Comparison of ENCODE assay signal across 8 cellular contexts in genomic region chr15:52783929-52784798, GRCh38. TPM values are rescaled to one million over a fixed set of nuclear protein-coding genes. Genes with fewer than 3 reads are reported as not detected.
DNase-seq lines count a peak whose midpoint lies in the region; ATAC-seq and TF ChIP-seq lines count a peak whose summit lies in the region.

No MANE protein-coding gene starts in this region.

- peaks cover 22% of the 10 kb centered on the region for H3K4me1 ChIP-seq in CD4-positive, alpha-beta memory T cell (ENCODE audit: insufficient read depth, low read length)
- H3K4me1 ChIP-seq in body of pancreas, result peaks cover 56% of the 10 kb centered on the region
- H3K4me1 ChIP-seq in mesodermal cell (ENCODE audit: control insufficient read depth, insufficient read depth, low read length, poor library complexity, severe bottlenecking), result peaks cover 11% of the 10 kb centered on the region

- H3K27ac ChIP-seq in CD4-positive, alpha-beta memory T cell (ENCODE audit: low read depth, low read length), result no peak overlapping the region
- H3K27ac ChIP-seq in body of pancreas (peak overlapping the region; percentile 86 to 96 (median 92)), mesodermal cell (ENCODE audit: low read depth, low read length, severe bottlenecking) (no peak overlapping the region)

- no peak overlapping the region for H3K4me3 ChIP-seq in CD4-positive, alpha-beta memory T cell (ENCODE audit: low read length in 2 of 2)
- peak overlapping the region in 1 of 2 donors; percentile 13 for H3K4me3 ChIP-seq in body of pancreas
- H3K4me3 ChIP-seq in mesodermal cell (ENCODE audit: extremely low read depth, insufficient read depth, low read length, poor library complexity, severe bottlenecking), result peak overlapping the region; percentile 8

- peak; percentile 64 to 83 (median 76) for TF ChIP-seq CTCF in body of pancreas (IDR thresholded peaks at IDR 0.05)

- no peak for DNase-seq in CD4-positive, alpha-beta memory T cell
- DNase-seq in KBM-7, result peak; percentile 49
- peak; percentile 64 to 77 (median 68) for DNase-seq in body of pancreas
- DNase-seq in kidney glomerular epithelial cell (lab: John Stamatoyannopoulos, UW), result no peak
- DNase-seq in KG1 (lab: John Stamatoyannopoulos, UW), result no peak

- no peaks in the 10 kb centered on the region for H3K36me3 ChIP-seq in CD4-positive, alpha-beta memory T cell (ENCODE audit: insufficient read depth, low read length)
- H3K36me3 ChIP-seq in body of pancreas (replicated peaks in 1 of 2; ENCODE audit: insufficient read depth in 1 of 2, low read depth in 2 of 2) (no peaks in the 10 kb centered on the region), mesodermal cell (ENCODE audit: control insufficient read depth, insufficient read depth, low read length) (no peaks in the 10 kb centered on the region)

- peaks cover 0 to 10% (median 0%) of the 10 kb centered on the region in 8 donors for H3K9me3 Mint-ChIP-seq in CD4-positive, alpha-beta memory T cell

- H3K4me3 Mint-ChIP-seq in CD4-positive, alpha-beta memory T cell, result peak overlapping the region in 7 of 8 donors; percentile 22 to 52 (median 41)

- CTCF ChIA-PET in CD4-positive, alpha-beta memory T cell (lab: Charles Lee; ENCODE audit: partially characterized antibody), result interaction anchor here (0.7 to 1.0 kb wide), 3 partner anchors 9 to 36 kb away, joined by 3 to 4 read pairs (median 3); no protein-coding TSS in a partner anchor

- TF ChIP-seq POLR2A in body of pancreas (IDR thresholded peaks at IDR 0.05), result no peak

- POLR2A ChIA-PET in CD4-positive, alpha-beta memory T cell (lab: Charles Lee; ENCODE audit: partially characterized antibody), result no interaction called here

- ATAC-seq in body of pancreas (peak; percentile 19), HG02642 (IDR thresholded peaks at IDR 0.05; ENCODE audit: poor library complexity, unreplicated experiment) (no peak), GM18519 (IDR thresholded peaks at IDR 0.05; ENCODE audit: low FRiP score, unreplicated experiment) (no peak)

- intact Hi-C loops in CD4-positive, alpha-beta memory T cell (cut with micrococcal nuclease), result loop anchor here (5.0 kb wide), 1 partner anchor 413 kb away; no protein-coding TSS in a partner anchor
- intact Hi-C loops in body of pancreas (cut with DNase I), result loop anchor here (5.0 kb wide), 1 partner anchor 413 kb away; no protein-coding TSS in a partner anchor

- peaks cover 9 to 60% (median 37%) of the 10 kb centered on the region in 4 donors for H3K4me1 Mint-ChIP-seq in CD4-positive, alpha-beta memory T cell

- H3K27ac Mint-ChIP-seq in CD4-positive, alpha-beta memory T cell, result peak overlapping the region in 1 of 7 donors; percentile 52

- H3K36me3 Mint-ChIP-seq in CD4-positive, alpha-beta memory T cell, result no peaks in the 10 kb centered on the region

- H3K9me3 ChIP-seq in CD4-positive, alpha-beta memory T cell (ENCODE audit: control insufficient read depth in 1 of 2, low read length in 2 of 2), result no peaks in the 10 kb centered on the region
- H3K9me3 ChIP-seq in body of pancreas (no peaks in the 10 kb centered on the region), mesodermal cell (ENCODE audit: control insufficient read depth, low read length) (no peaks in the 10 kb centered on the region)

- 0 to 1% methylated on average over 34 to 57 of the region's 57 CpGs for WGBS in body of pancreas, 2 donors
- WGBS in mesodermal cell (ENCODE audit: insufficient coverage in 2 of 2), 2 experiments, result 2% methylated on average over 50 to 55 of the region's 57 CpGs

- H3K27me3 ChIP-seq in CD4-positive, alpha-beta memory T cell (ENCODE audit: insufficient read depth, low read length), result peaks cover 68% of the 10 kb centered on the region
- H3K27me3 ChIP-seq in body of pancreas, result no peaks in the 10 kb centered on the region

- in situ Hi-C loops in KBM-7 (cut with MboI; ENCODE audit: low pct_unique_long_range_greater_than_20kb, low sequenced_read_pairs), result loop anchor here (25.0 kb wide), 1 partner anchor 428 kb away; no protein-coding TSS in a partner anchor

- peaks cover 65 to 78% of the 10 kb centered on the region in 2 donors for H3K27me3 Mint-ChIP-seq in CD4-positive, alpha-beta memory T cell

RNA-seq across cellular contexts. Expression of gene ONECUT1, which starts 6.0 kb away (rescaled TPM):
- not detected for total RNA-seq in CD4-positive, alpha-beta memory T cell
- polyA plus RNA-seq in CD4-positive, alpha-beta memory T cell, result not detected
- 100 to 1,000 TPM in 1 of 2 donors, 10 to 100 TPM in 1; 68.0 to 126 TPM for total RNA-seq in body of pancreas
- 1.8 TPM for polyA plus RNA-seq in mesodermal cell (2013, experiment 1 of 2)
- 0.61 TPM for polyA plus RNA-seq in mesodermal cell (2013, experiment 2 of 2)

Comparison
In these comparisons a context has a peak if more than half of its experiments do, and no peak if none do; other contexts are left out.
1. DNase-seq: peak in KBM-7 (single experiment) and body of pancreas (4 of 4); none in CD4-positive, alpha-beta memory T cell (0 of 5), kidney glomerular epithelial cell (single experiment) and KG1 (single experiment).
2. H3K27ac ChIP-seq: peak in body of pancreas (4 of 4); none in CD4-positive, alpha-beta memory T cell (single experiment) and mesodermal cell (single experiment).
3. RNA of gene ONECUT1, which starts 6.0 kb away (total RNA-seq): 68.0 to 126 TPM in body of pancreas; not detected in CD4-positive, alpha-beta memory T cell; every median in the first group is over 10 times any median in the second.